8 cellular contexts compared by ENCODE assay signal in genomic region chr1:107051266-107051665, GRCh38.
"Had no signal": no experiment of that assay in that cellular context is flagged by ENCODE, and none has a peak within 500 bp of the region (broad histone marks: within the 10 kb centered on the region; RNA-seq: fewer than 3 reads in every experiment).

No MANE protein-coding gene starts in this region.

- ATAC-seq: GM12878 had no signal

- DNase-seq: GDM1, GF-D8 had no signal

- H3K4me3 ChIP-seq: GM12878 had no signal

- FAIRE-seq: G401.6, GM12878, GM12891, GM12892, GM18507, GM19239 had no signal
